ENCODE assay signal across 17 cellular contexts in genomic region chr1:116751626-116752025, GRCh38. TPM values are rescaled to one million over a fixed set of nuclear protein-coding genes. Genes with fewer than 3 reads are reported as not detected.
DNase-seq lines count a peak whose midpoint lies in the region; ATAC-seq and TF ChIP-seq lines count a peak whose summit lies in the region.
"Had no signal": no experiment of that assay in that cellular context is flagged by ENCODE, and none has a peak within 500 bp of the region (broad histone marks: within the 10 kb centered on the region; RNA-seq: fewer than 3 reads in every experiment).

No MANE protein-coding gene starts in this region.

- peak overlapping the region; percentile 78 for H3K4me3 Mint-ChIP-seq in activated CD4-positive, alpha-beta T cell treated with anti-CD3 and anti-CD28 coated beads, Interleukin-2, amount 10 ng/mL, durations not matched to agents 24 days and 14 days
- H3K4me3 Mint-ChIP-seq in T-helper 17 cell (peak overlapping the region; percentile 74), immature natural killer cell (peak overlapping the region in 3 of 5 donors; percentile 12 to 73 (median 22))
- H3K4me3 Mint-ChIP-seq: endodermal cell had no signal

- peaks cover 54% of the 10 kb centered on the region for H3K36me3 Mint-ChIP-seq in activated CD4-positive, alpha-beta T cell treated with anti-CD3 and anti-CD28 coated beads, Interleukin-2, amount 10 ng/mL, durations not matched to agents 24 days and 14 days (ENCODE audit: low read depth)
- H3K36me3 Mint-ChIP-seq in T-helper 17 cell (ENCODE audit: low read depth) (peaks cover 14% of the 10 kb centered on the region), immature natural killer cell (peaks cover 12 to 31% (median 27%) of the 10 kb centered on the region in 3 donors)

- H3K27ac ChIP-seq in caudate nucleus (ENCODE audit: low read depth, low read length): no peak overlapping the region
- H3K27ac ChIP-seq: foreskin keratinocyte, left ventricle myocardium inferior, prostate gland had no signal

- in situ Hi-C loops in KBM-7 (cut with MboI; ENCODE audit: low pct_unique_long_range_greater_than_20kb, low sequenced_read_pairs): no loop called here
- in situ Hi-C loops in GM13977 (cut with MboI; ENCODE audit: low pct_unique_long_range_greater_than_20kb, low sequenced_read_pairs, unreplicated experiment): no loop called here

- H3K27me3 Mint-ChIP-seq in activated CD4-positive, alpha-beta T cell treated with anti-CD3 and anti-CD28 coated beads, Interleukin-2, amount 10 ng/mL, durations not matched to agents 24 days and 14 days: no peaks in the 10 kb centered on the region
- H3K27me3 Mint-ChIP-seq in T-helper 17 cell (no peaks in the 10 kb centered on the region), immature natural killer cell (ENCODE audit: low read depth in 3 of 3) (peaks cover 0 to 4% (median 0%) of the 10 kb centered on the region in 3 donors)

- intact Hi-C loops in activated CD4-positive, alpha-beta T cell treated with anti-CD3 and anti-CD28 coated beads, Interleukin-2, amount 10 ng/mL, durations not matched to agents 24 days and 14 days (cut with micrococcal nuclease): loop anchor here (5.0 kb wide), 1 partner anchor 374 kb away; no protein-coding TSS in a partner anchor

- ATAC-seq in T-helper 17 cell: no peak
- ATAC-seq: foreskin keratinocyte had no signal

- DNase-seq in activated CD4-positive, alpha-beta T cell treated with anti-CD3 and anti-CD28 coated beads, Interleukin-2, amount 10 ng/mL, durations not matched to agents 24 days and 14 days: peak; percentile 56
- no peak for DNase-seq in activated CD4-positive, alpha-beta T cell treated with anti-CD3 and anti-CD28 coated beads, Interleukin-2, amount 50 U/mL, for 4 hours
- DNase-seq in KBM-7 (peak; percentile 48), T-helper 17 cell (no peak), immature natural killer cell (no peak), caudate nucleus (lab: John Stamatoyannopoulos, UW) (no peak), germinal center (ENCODE audit: low spot score) (no peak), GM13977 (ENCODE audit: low spot score) (no peak)
- DNase-seq: endodermal cell, foreskin keratinocyte, left ventricle myocardium inferior, NCI-H2029, NCI-H69, RPMI8226 had no signal

- TF ChIP-seq CTCF in GM13977 (IDR thresholded peaks at IDR 0.05; ENCODE audit: extremely low read depth, insufficient read depth, missing control alignments): no peak

- H3K9me3 Mint-ChIP-seq in activated CD4-positive, alpha-beta T cell treated with anti-CD3 and anti-CD28 coated beads, Interleukin-2, amount 10 ng/mL, durations not matched to agents 24 days and 14 days: peaks cover 13% of the 10 kb centered on the region
- H3K9me3 Mint-ChIP-seq in immature natural killer cell: peaks cover 16 to 38% (median 26%) of the 10 kb centered on the region in 6 donors

- peak overlapping the region; percentile 88 for H3K27ac Mint-ChIP-seq in activated CD4-positive, alpha-beta T cell treated with anti-CD3 and anti-CD28 coated beads, Interleukin-2, amount 10 ng/mL, durations not matched to agents 24 days and 14 days
- H3K27ac Mint-ChIP-seq in T-helper 17 cell: peak overlapping the region; percentile 98
- H3K27ac Mint-ChIP-seq in immature natural killer cell: peak overlapping the region in 5 of 6 donors; percentile 13 to 81 (median 62)
- H3K27ac Mint-ChIP-seq: endodermal cell had no signal

- peaks cover 2% of the 10 kb centered on the region for H3K9me3 ChIP-seq in T-helper 17 cell (ENCODE audit: control insufficient read depth, low read length, poor library complexity, severe bottlenecking)
- H3K9me3 ChIP-seq: prostate gland had no signal

- peaks cover 24% of the 10 kb centered on the region for H3K4me1 Mint-ChIP-seq in activated CD4-positive, alpha-beta T cell treated with anti-CD3 and anti-CD28 coated beads, Interleukin-2, amount 10 ng/mL, durations not matched to agents 24 days and 14 days
- peaks cover 31% of the 10 kb centered on the region for H3K4me1 Mint-ChIP-seq in T-helper 17 cell
- H3K4me1 Mint-ChIP-seq in immature natural killer cell: peaks cover 36 to 40% of the 10 kb centered on the region in 2 donors

RNA-seq across cellular contexts. Expression of gene CD2, which starts 2.6 kb away (rescaled TPM):
- total RNA-seq in activated CD4-positive, alpha-beta T cell treated with anti-CD3 and anti-CD28 coated beads, Interleukin-2, amount 10 ng/mL, durations not matched to agents 24 days and 14 days: 500 and 501 TPM in 2 replicates
- total RNA-seq in T-helper 17 cell: 100 to 1,000 TPM; 152 to 172 TPM
- polyA plus RNA-seq in immature natural killer cell: 100 to 1,000 TPM; 246 to 341 (median 325) TPM
- total RNA-seq: A673, endodermal cell, foreskin keratinocyte, myocyte had no signal
- polyA plus RNA-seq: foreskin keratinocyte had no signal

Comparison
In these comparisons a context has a peak if more than half of its experiments do, and no peak if none do; other contexts are left out.
1. DNase-seq: peak in activated CD4-positive, alpha-beta T cell treated with anti-CD3 and anti-CD28 coated beads, Interleukin-2, amount 10 ng/mL, durations not matched to agents 24 days and 14 days (single experiment) and KBM-7 (single experiment); none in activated CD4-positive, alpha-beta T cell treated with anti-CD3 and anti-CD28 coated beads, Interleukin-2, amount 50 U/mL, for 4 hours (0 of 2), T-helper 17 cell (0 of 3), immature natural killer cell (0 of 3), caudate nucleus (0 of 61), germinal center (single experiment) and GM13977 (single experiment).
2. H3K4me3 Mint-ChIP-seq: peak in every context shown above with its lines; median percentile 78 in activated CD4-positive, alpha-beta T cell treated with anti-CD3 and anti-CD28 coated beads, Interleukin-2, amount 10 ng/mL, durations not matched to agents 24 days and 14 days; 74 in T-helper 17 cell; 22 in immature natural killer cell.
3. Peak in every context shown above with its lines, with median percentiles within 50 percentile points of each other: H3K27ac Mint-ChIP-seq.